ENCODE assay signal across 2 cellular contexts in genomic region chr11:126992065-126992803, GRCh38.
TF ChIP-seq lines count a peak whose summit lies in the region.

No MANE protein-coding gene starts in this region.

TF ChIP-seq in IMR-90, 13 proteins besides CTCF, POLR2A, EP300 and RAD21 (continued from another document):
- TF ChIP-seq USF2 (IDR thresholded peaks at IDR 0.05; ENCODE audit: low read depth, low read length): no peak
- peak; percentile 90 for TF ChIP-seq FOS (IDR thresholded peaks at IDR 0.05; ENCODE audit: low read depth, low read length)
- TF ChIP-seq NFE2L2 (IDR thresholded peaks at IDR 0.05; ENCODE audit: low read depth, low read length): peak; percentile 53; the same call in 1 of the 2 replicates
- peak; percentile 76 for TF ChIP-seq RCOR1 (IDR thresholded peaks at IDR 0.05; ENCODE audit: insufficient replicate concordance, low read length)
- TF ChIP-seq SMC3 (IDR thresholded peaks at IDR 0.05; ENCODE audit: low read depth, low read length): no peak
- peak; percentile 48 for TF ChIP-seq BHLHE40 (IDR thresholded peaks at IDR 0.05; ENCODE audit: low read depth, low read length)
- peak; percentile 42; the same call in 1 of the 2 replicates for TF ChIP-seq CEBPB (IDR thresholded peaks at IDR 0.05; ENCODE audit: low read depth, low read length)
- TF ChIP-seq MXI1 (IDR thresholded peaks at IDR 0.05; ENCODE audit: borderline replicate concordance, low read depth, low read length): no peak
- peak; percentile 50; the same call in 1 of the 2 replicates for TF ChIP-seq MAFK (IDR thresholded peaks at IDR 0.05; ENCODE audit: low read depth, low read length)
- TF ChIP-seq CHD1 (IDR thresholded peaks at IDR 0.05; ENCODE audit: low read depth, low read length): no peak
- no peak for TF ChIP-seq MAZ (IDR thresholded peaks at IDR 0.05; ENCODE audit: borderline replicate concordance, low read depth, low read length)
- no peak for TF ChIP-seq ELK1 (IDR thresholded peaks at IDR 0.05; ENCODE audit: borderline replicate concordance, low read depth, low read length)

TF ChIP-seq in GM23338, 12 proteins besides CTCF, POLR2A, EP300 and RAD21 (continued from another document):
- TF ChIP-seq REST (IDR thresholded peaks at IDR 0.05; ENCODE audit: unreplicated experiment) (no peak), NANOG (IDR thresholded peaks at IDR 0.05; ENCODE audit: borderline replicate concordance) (no peak), STAT1 (IDR thresholded peaks at IDR 0.05; ENCODE audit: unreplicated experiment) (no peak), ZNF114 (CRISPR knock-in tag; IDR thresholded peaks at IDR 0.05) (no peak)
